In genomic region chr9:101403886-101404285, GRCh38 we compare ENCODE assay signal across 1 cellular context.
TF ChIP-seq lines count a peak whose summit lies in the region.

No MANE protein-coding gene starts in this region.

TF ChIP-seq in liver, 16 proteins besides CTCF, POLR2A, EP300 and RAD21 (continued from another document):
- TF ChIP-seq REST (IDR thresholded peaks at IDR 0.05) (no peak), ZBTB33 (IDR thresholded peaks at IDR 0.05) (no peak)
